Comparison of ENCODE assay signal across 1 cellular context in genomic region chr19:32403291-32403995, GRCh38.
TF ChIP-seq lines count a peak whose summit lies in the region.

No MANE protein-coding gene starts in this region.

TF ChIP-seq in WTC11, 78 proteins besides CTCF, POLR2A, EP300 and RAD21 (continued from another document):
- TF ChIP-seq FOXP4 (CRISPR knock-in tag; IDR thresholded peaks at IDR 0.05), result no peak
- TF ChIP-seq RORB (CRISPR knock-in tag; IDR thresholded peaks at IDR 0.05), result no peak
- TF ChIP-seq TCF7 (CRISPR knock-in tag; IDR thresholded peaks at IDR 0.05; ENCODE audit: low read depth), result no peak
- TF ChIP-seq FOXJ3 (CRISPR knock-in tag; IDR thresholded peaks at IDR 0.05; ENCODE audit: borderline replicate concordance), result no peak
- no peak for TF ChIP-seq ZNF425 (CRISPR knock-in tag; conservative IDR thresholded peaks at IDR 0.05)
- TF ChIP-seq ZNF396 (CRISPR knock-in tag; IDR thresholded peaks at IDR 0.05; ENCODE audit: borderline replicate concordance), result no peak
- TF ChIP-seq ZNF232 (CRISPR knock-in tag; IDR thresholded peaks at IDR 0.05), result no peak
